14 cellular contexts compared by ENCODE assay signal in the genomic region with DNA sequence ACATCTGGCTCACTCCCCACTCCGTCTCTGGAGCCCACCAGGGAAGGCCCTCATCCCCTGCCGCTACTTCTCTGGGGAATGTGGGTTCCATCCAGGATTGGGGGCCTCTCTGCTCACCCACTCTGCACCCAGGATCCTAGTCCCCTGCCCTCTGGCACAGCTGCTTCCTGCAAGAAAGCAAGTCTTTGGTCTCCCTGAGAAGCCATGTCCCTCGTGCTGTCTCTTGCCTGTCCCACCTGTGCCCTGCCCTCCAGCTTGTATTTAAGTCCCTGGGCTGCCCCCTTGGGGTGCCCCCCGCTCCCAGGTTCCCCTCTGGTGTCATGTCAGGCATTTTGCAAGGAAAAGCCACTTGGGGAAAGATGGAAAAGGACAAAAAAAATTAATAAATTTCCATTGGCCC. TPM values are rescaled to one million over a fixed set of nuclear protein-coding genes. Genes with fewer than 3 reads are reported as not detected.
DNase-seq lines count a peak whose midpoint lies in the region; ATAC-seq and TF ChIP-seq lines count a peak whose summit lies in the region.
"Not testable (repeated sequence)": the region's sequence is repeated elsewhere in the genome, so short reads cannot be mapped to it uniquely, and the experiment has no call there.
"Had no signal": no experiment of that assay in that cellular context is flagged by ENCODE, and none has a peak within 500 bp of the region (broad histone marks: within the 10 kb centered on the region; RNA-seq: fewer than 3 reads in every experiment).

No MANE protein-coding gene starts in this region.

- peak overlapping the region in 1 of 3 donors; percentile 69 for H3K27ac Mint-ChIP-seq in CD4-positive, CD25-positive, alpha-beta regulatory T cell
- H3K27ac Mint-ChIP-seq in IgD-negative memory B cell (peak overlapping the region in 1 of 3 donors; percentile 68), T-cell (peak overlapping the region; percentile 52 to 66)
- not testable (repeated sequence) for H3K27ac Mint-ChIP-seq in activated T-helper 17 cell treated with anti-CD3 and anti-CD28 coated beads, Interleukin-2, amount 50 U/mL, for 72 hours; MCF 10A (ENCODE audit: low read depth, unreplicated experiment); nephron
- peak overlapping the region; percentile 71 for H3K27ac Mint-ChIP-seq in stimulated activated naive B cell treated with anti-CD40 and anti-IgM and Interleukin-4, amounts not matched to agents 10 μg/mL and 1 μg/mL and 100 μg/mL, for 72 hours

- not testable (repeated sequence) for H3K9me3 ChIP-seq in CD4-positive, CD25-positive, alpha-beta regulatory T cell (ENCODE audit: control insufficient read depth in 2 of 2, low read length in 2 of 2); right cardiac atrium (ENCODE audit: control insufficient read depth, low read length)

- H3K27me3 ChIP-seq in CD4-positive, CD25-positive, alpha-beta regulatory T cell (ENCODE audit: control insufficient read depth, insufficient read depth, low read length); right cardiac atrium (ENCODE audit: control insufficient read depth, insufficient read depth): not testable (repeated sequence)

- intact Hi-C loops in MCF 10A (cut with micrococcal nuclease); right cardiac atrium (cut with DNase I): not testable (repeated sequence)

- not testable (repeated sequence) for H3K27ac ChIP-seq in CD4-positive, CD25-positive, alpha-beta regulatory T cell (ENCODE audit: insufficient read depth, low read length, poor library complexity, severe bottlenecking); right cardiac atrium (ENCODE audit: low read length)

- TSS peak; percentile 44 for BruUV-seq in MCF 10A (replicated peaks; lab: Mats Ljungman, UMichigan)

- ATAC-seq in CD4-positive, CD25-positive, alpha-beta regulatory T cell (ENCODE audit: low read depth in 2 of 2); T-cell (replicated peaks in 1 of 4); activated T-helper 17 cell treated with anti-CD3 and anti-CD28 coated beads, Interleukin-2, amount 50 U/mL, for 72 hours (replicated peaks); stimulated activated naive B cell treated with anti-CD40 and anti-IgM and Interleukin-4, amounts not matched to agents 10 μg/mL and 1 μg/mL and 100 μg/mL, for 72 hours (replicated peaks): not testable (repeated sequence)
- peak in 1 of 2 donors; percentile 3 for ATAC-seq in right cardiac atrium

- TF ChIP-seq CTCF in MCF 10A (IDR thresholded peaks at IDR 0.05; ENCODE audit: unreplicated experiment); nephron (IDR thresholded peaks at IDR 0.05; ENCODE audit: unreplicated experiment in 3 of 3): not testable (repeated sequence)

- H3K4me3 Mint-ChIP-seq in CD4-positive, CD25-positive, alpha-beta regulatory T cell = peak overlapping the region in 3 of 4 donors; percentile 56 to 80 (median 71)
- H3K4me3 Mint-ChIP-seq in IgD-negative memory B cell (peak overlapping the region; percentile 39 to 71 (median 62)), T-cell (peak overlapping the region; percentile 17 to 28 (median 19)), nephron (peak overlapping the region; percentile 38 to 67 (median 61))
- H3K4me3 Mint-ChIP-seq in activated T-helper 17 cell treated with anti-CD3 and anti-CD28 coated beads, Interleukin-2, amount 50 U/mL, for 72 hours = peak overlapping the region; percentile 17
- H3K4me3 Mint-ChIP-seq in MCF 10A (ENCODE audit: unreplicated experiment) = not testable (repeated sequence)
- H3K4me3 Mint-ChIP-seq in stimulated activated naive B cell treated with anti-CD40 and anti-IgM and Interleukin-4, amounts not matched to agents 10 μg/mL and 1 μg/mL and 100 μg/mL, for 72 hours = peak overlapping the region; percentile 50 to 58

- not testable (repeated sequence) for H3K27me3 Mint-ChIP-seq in CD4-positive, CD25-positive, alpha-beta regulatory T cell; IgD-negative memory B cell; T-cell; activated T-helper 17 cell treated with anti-CD3 and anti-CD28 coated beads, Interleukin-2, amount 50 U/mL, for 72 hours; nephron (ENCODE audit: low read depth)
- peaks cover 10% of the 10 kb centered on the region for H3K27me3 Mint-ChIP-seq in MCF 10A (ENCODE audit: insufficient read depth, unreplicated experiment)
- H3K27me3 Mint-ChIP-seq in stimulated activated naive B cell treated with anti-CD40 and anti-IgM and Interleukin-4, amounts not matched to agents 10 μg/mL and 1 μg/mL and 100 μg/mL, for 72 hours = peaks cover 11 to 22% of the 10 kb centered on the region in 2 donors

- not testable (repeated sequence) for H3K4me3 ChIP-seq in CD4-positive, CD25-positive, alpha-beta regulatory T cell (ENCODE audit: low read depth, low read length); right cardiac atrium (ENCODE audit: low read length)

- not testable (repeated sequence) for H3K9me3 Mint-ChIP-seq in CD4-positive, CD25-positive, alpha-beta regulatory T cell; IgD-negative memory B cell; T-cell; activated T-helper 17 cell treated with anti-CD3 and anti-CD28 coated beads, Interleukin-2, amount 50 U/mL, for 72 hours; MCF 10A (ENCODE audit: unreplicated experiment); nephron; stimulated activated naive B cell treated with anti-CD40 and anti-IgM and Interleukin-4, amounts not matched to agents 10 μg/mL and 1 μg/mL and 100 μg/mL, for 72 hours

- POLR2A ChIA-PET in T-cell (lab: Charles Lee) = not testable (repeated sequence)
- POLR2A ChIA-PET in MCF 10A (lab: Yijun Ruan, JAX) = interaction anchor here (0.7 to 1.3 kb wide), 2 partner anchors 12 to 484 kb away, joined by 3 to 5 read pairs; a partner anchor contains a TSS

- peaks cover 16% of the 10 kb centered on the region for H3K36me3 Mint-ChIP-seq in CD4-positive, CD25-positive, alpha-beta regulatory T cell
- not testable (repeated sequence) for H3K36me3 Mint-ChIP-seq in IgD-negative memory B cell
- H3K36me3 Mint-ChIP-seq in T-cell = peaks cover 32% of the 10 kb centered on the region
- H3K36me3 Mint-ChIP-seq in activated T-helper 17 cell treated with anti-CD3 and anti-CD28 coated beads, Interleukin-2, amount 50 U/mL, for 72 hours (ENCODE audit: low read depth) = peaks cover 50% of the 10 kb centered on the region
- peaks cover 45% of the 10 kb centered on the region for H3K36me3 Mint-ChIP-seq in MCF 10A (ENCODE audit: insufficient read depth, unreplicated experiment)
- H3K36me3 Mint-ChIP-seq in nephron (ENCODE audit: low read depth) = peaks cover 31% of the 10 kb centered on the region
- H3K36me3 Mint-ChIP-seq in stimulated activated naive B cell treated with anti-CD40 and anti-IgM and Interleukin-4, amounts not matched to agents 10 μg/mL and 1 μg/mL and 100 μg/mL, for 72 hours = peaks cover 40 to 43% of the 10 kb centered on the region in 2 donors

- CTCF ChIA-PET in T-cell (lab: Charles Lee); MCF 10A (lab: Yijun Ruan, JAX): not testable (repeated sequence)

- H3K4me1 Mint-ChIP-seq in CD4-positive, CD25-positive, alpha-beta regulatory T cell = peaks cover 4 to 36% (median 13%) of the 10 kb centered on the region in 4 donors
- H3K4me1 Mint-ChIP-seq in IgD-negative memory B cell (peaks cover 7 to 14% (median 13%) of the 10 kb centered on the region in 3 donors), T-cell (peaks cover 36 to 47% (median 40%) of the 10 kb centered on the region in 3 donors), nephron (peaks cover 35% of the 10 kb centered on the region)
- H3K4me1 Mint-ChIP-seq in activated T-helper 17 cell treated with anti-CD3 and anti-CD28 coated beads, Interleukin-2, amount 50 U/mL, for 72 hours = peaks cover 18% of the 10 kb centered on the region
- H3K4me1 Mint-ChIP-seq in MCF 10A (ENCODE audit: insufficient read depth, unreplicated experiment) = not testable (repeated sequence)
- H3K4me1 Mint-ChIP-seq in stimulated activated naive B cell treated with anti-CD40 and anti-IgM and Interleukin-4, amounts not matched to agents 10 μg/mL and 1 μg/mL and 100 μg/mL, for 72 hours = peaks cover 21 to 34% of the 10 kb centered on the region in 2 donors

- peaks cover 24% of the 10 kb centered on the region for H3K4me1 ChIP-seq in CD4-positive, CD25-positive, alpha-beta regulatory T cell (ENCODE audit: control insufficient read depth, insufficient read depth, low read length, poor library complexity, severe bottlenecking)
- H3K4me1 ChIP-seq in right cardiac atrium (ENCODE audit: control insufficient read depth, insufficient read depth, low read length) = not testable (repeated sequence)

- peaks cover 35% of the 10 kb centered on the region for H3K36me3 ChIP-seq in CD4-positive, CD25-positive, alpha-beta regulatory T cell (ENCODE audit: control insufficient read depth, insufficient read depth, low read length)

- not testable (repeated sequence) for DNase-seq in CD4-positive, CD25-positive, alpha-beta regulatory T cell; T-cell; MCF 10A (ENCODE audit: unreplicated experiment); stimulated activated naive B cell treated with anti-CD40 and anti-IgM and Interleukin-4, amounts not matched to agents 10 μg/mL and 1 μg/mL and 100 μg/mL, for 72 hours
- peak in 2 of 3 donors; percentile 40 to 46 for DNase-seq in right cardiac atrium

- 80% methylated on average over 4 of the region's 4 CpGs for WGBS in right cardiac atrium

RNA-seq across cellular contexts. Expression of a gene that starts 0.9 kb away (rescaled TPM):
- 4.5 TPM for total RNA-seq in CD4-positive, CD25-positive, alpha-beta regulatory T cell
- polyA plus RNA-seq in CD4-positive, CD25-positive, alpha-beta regulatory T cell = not detected
- polyA plus RNA-seq in IgD-negative memory B cell (not detected), right cardiac atrium (0.23 TPM)
- total RNA-seq in T-cell (1 to 10 TPM; 1.9 to 9.9 (median 2.7) TPM), MCF 10A (2022) (1.4 and 1.6 TPM in 2 replicates), right cardiac atrium (under 1 TPM in 2 of 4 donors, not detected in 2; 0.25 to 0.47 TPM)
- total RNA-seq in activated T-helper 17 cell treated with anti-CD3 and anti-CD28 coated beads, Interleukin-2, amount 50 U/mL, for 72 hours = 1 to 10 TPM; 3.9 to 5.0 TPM
- total RNA-seq: dermis microvascular lymphatic vessel endothelial cell, Right ventricle myocardium superior, tibial nerve had no signal

RNA-seq across cellular contexts. Expression of a gene that starts 8.6 kb away (rescaled TPM):
- total RNA-seq in CD4-positive, CD25-positive, alpha-beta regulatory T cell = 79.6 TPM
- 10 to 100 TPM; 13.1 to 19.6 (median 15.1) TPM for polyA plus RNA-seq in CD4-positive, CD25-positive, alpha-beta regulatory T cell
- polyA plus RNA-seq in IgD-negative memory B cell (14.8 TPM), right cardiac atrium (170 TPM)
- total RNA-seq in T-cell (10 to 100 TPM; 60.7 to 98.8 (median 95.2) TPM), MCF 10A (2022) (73.4 and 87.0 TPM in 2 replicates), right cardiac atrium (100 to 1,000 TPM; 114 to 129 (median 125) TPM)
- 100 to 1,000 TPM; 116 to 178 TPM for total RNA-seq in activated T-helper 17 cell treated with anti-CD3 and anti-CD28 coated beads, Interleukin-2, amount 50 U/mL, for 72 hours

RNA-seq across cellular contexts. Expression of a gene that starts 11.9 kb away (rescaled TPM):
- total RNA-seq in CD4-positive, CD25-positive, alpha-beta regulatory T cell = 29.3 TPM
- 10 to 100 TPM; 48.3 to 71.3 (median 55.3) TPM for polyA plus RNA-seq in CD4-positive, CD25-positive, alpha-beta regulatory T cell
- polyA plus RNA-seq in IgD-negative memory B cell = 72.5 TPM
- 10 to 100 TPM; 24.5 to 63.3 (median 56.9) TPM for total RNA-seq in T-cell
- total RNA-seq in activated T-helper 17 cell treated with anti-CD3 and anti-CD28 coated beads, Interleukin-2, amount 50 U/mL, for 72 hours = 10 to 100 TPM; 41.2 to 68.3 TPM
- total RNA-seq in MCF 10A (2022) = 143 and 144 TPM in 2 replicates
- total RNA-seq in right cardiac atrium = 10 to 100 TPM; 48.0 to 65.3 (median 50.5) TPM
- polyA plus RNA-seq in right cardiac atrium = 56.1 TPM

RNA-seq across cellular contexts. Expression of a gene that starts 14.6 kb away (rescaled TPM):
- total RNA-seq in CD4-positive, CD25-positive, alpha-beta regulatory T cell = not detected
- not detected for polyA plus RNA-seq in CD4-positive, CD25-positive, alpha-beta regulatory T cell
- polyA plus RNA-seq in IgD-negative memory B cell (not detected), right cardiac atrium (0.45 TPM)
- total RNA-seq in T-cell (under 1 TPM in 4 of 5 donors, not detected in 1; 0.19 to 0.33 (median 0.23) TPM), MCF 10A (2022) (0.12 TPM in 1 of 2 replicates, not detected in the other), right cardiac atrium (under 1 TPM; 0.20 to 0.31 (median 0.26) TPM)
- total RNA-seq in activated T-helper 17 cell treated with anti-CD3 and anti-CD28 coated beads, Interleukin-2, amount 50 U/mL, for 72 hours = not detected
- total RNA-seq: Daoy; dermis microvascular lymphatic vessel endothelial cell; lower lobe of right lung; Right ventricle myocardium superior; T-helper 2 cell treated with Interferon-gamma antibody and Interleukin-4, amounts not matched to agents 100 ng/mL and 5 ng/mL, for 36 hours; tibial nerve had no signal

RNA-seq across cellular contexts. Expression of a gene that starts 19.6 kb away (rescaled TPM):
- 42.1 TPM for total RNA-seq in CD4-positive, CD25-positive, alpha-beta regulatory T cell
- 1 to 10 TPM; 2.5 to 3.8 (median 3.3) TPM for polyA plus RNA-seq in CD4-positive, CD25-positive, alpha-beta regulatory T cell
- 13.6 TPM for polyA plus RNA-seq in IgD-negative memory B cell
- total RNA-seq in T-cell = 10 to 100 TPM; 36.9 to 52.9 (median 43.9) TPM
- total RNA-seq in activated T-helper 17 cell treated with anti-CD3 and anti-CD28 coated beads, Interleukin-2, amount 50 U/mL, for 72 hours = 10 to 100 TPM; 38.3 to 45.2 TPM
- total RNA-seq in MCF 10A (2022) = 51.4 and 73.5 TPM in 2 replicates
- 10 to 100 TPM; 27.8 to 33.4 (median 30.6) TPM for total RNA-seq in right cardiac atrium
- 34.7 TPM for polyA plus RNA-seq in right cardiac atrium
